In genomic region chr22:17767236-17768065, GRCh38 we compare ENCODE assay signal across 8 cellular contexts. TPM values are rescaled to one million over a fixed set of nuclear protein-coding genes. Genes with fewer than 3 reads are reported as not detected.
A peak's percentile ranks its signal among the peaks of the same experiment; 100 is the strongest.
DNase-seq lines count a peak whose midpoint lies in the region; ATAC-seq and TF ChIP-seq lines count a peak whose summit lies in the region.

No MANE protein-coding gene starts in this region.

- H4K20me1 ChIP-seq in Loucy (ENCODE audit: insufficient read depth, low read length, poor library complexity, severe bottlenecking) = peaks cover 63% of the 10 kb centered on the region

- H3K27me3 ChIP-seq in Loucy (ENCODE audit: insufficient read depth, low read length, poor library complexity, severe bottlenecking) (no peaks in the 10 kb centered on the region), ascending aorta (no peaks in the 10 kb centered on the region)

- peaks cover 97% of the 10 kb centered on the region for H3K79me2 ChIP-seq in Loucy (ENCODE audit: insufficient read depth, low read length)

- peaks cover 27% of the 10 kb centered on the region for H3K4me1 Mint-ChIP-seq in activated naive CD8-positive, alpha-beta T cell treated with anti-CD3 and anti-CD28 coated beads, Interleukin-2, amount 10 ng/mL, durations not matched to agents 7 days and 5 days

- intact Hi-C loops in ascending aorta (cut with DNase I) = no loop called here

- H3K36me3 ChIP-seq in Loucy (ENCODE audit: insufficient read depth, low read length) (no peaks in the 10 kb centered on the region), ascending aorta (no peaks in the 10 kb centered on the region)

- H3K4me2 ChIP-seq in Loucy (ENCODE audit: low read depth, low read length, poor library complexity, severe bottlenecking) = peak overlapping the region; percentile 65

- H3K27me3 Mint-ChIP-seq in activated naive CD8-positive, alpha-beta T cell treated with anti-CD3 and anti-CD28 coated beads, Interleukin-2, amount 10 ng/mL, durations not matched to agents 7 days and 5 days = peaks cover 10% of the 10 kb centered on the region

- H3K4me3 Mint-ChIP-seq in activated naive CD8-positive, alpha-beta T cell treated with anti-CD3 and anti-CD28 coated beads, Interleukin-2, amount 10 ng/mL, durations not matched to agents 7 days and 5 days = peak overlapping the region; percentile 77

- peaks cover 61% of the 10 kb centered on the region for H3K4me1 ChIP-seq in Loucy (ENCODE audit: insufficient read depth, low read length, poor library complexity, severe bottlenecking)
- H3K4me1 ChIP-seq in ascending aorta = no peaks in the 10 kb centered on the region

- peak; percentile 60 for ATAC-seq in GM21723 (IDR thresholded peaks at IDR 0.05; ENCODE audit: unreplicated experiment)
- ATAC-seq in activated naive CD8-positive, alpha-beta T cell treated with anti-CD3 and anti-CD28 coated beads, Interleukin-2, amount 10 ng/mL, durations not matched to agents 7 days and 5 days (ENCODE audit: low read depth) = peak; percentile 81

- H3K9me3 ChIP-seq in Loucy (ENCODE audit: insufficient read depth, low read depth, low read length) (no peaks in the 10 kb centered on the region), ascending aorta (no peaks in the 10 kb centered on the region)

- H3K9me2 ChIP-seq in Loucy (replicated peaks; ENCODE audit: low read depth, low read length) = no peaks in the 10 kb centered on the region

- POLR2A ChIA-PET in activated naive CD8-positive, alpha-beta T cell treated with anti-CD3 and anti-CD28 coated beads, Interleukin-2, amount 10 ng/mL, durations not matched to agents 7 days and 5 days (lab: Charles Lee) = interaction anchor here (1.4 to 1.6 kb wide), 3 partner anchors 10 to 14 kb away, joined by 3 to 7 read pairs (median 6); no protein-coding TSS in a partner anchor

- no peaks in the 10 kb centered on the region for H3F3A ChIP-seq in Loucy (ENCODE audit: low read depth)

- H3K9me3 Mint-ChIP-seq in activated naive CD8-positive, alpha-beta T cell treated with anti-CD3 and anti-CD28 coated beads, Interleukin-2, amount 10 ng/mL, durations not matched to agents 7 days and 5 days = no peaks in the 10 kb centered on the region

- H3K27ac Mint-ChIP-seq in activated naive CD8-positive, alpha-beta T cell treated with anti-CD3 and anti-CD28 coated beads, Interleukin-2, amount 10 ng/mL, durations not matched to agents 7 days and 5 days = peak overlapping the region; percentile 73

- H3K4me3 ChIP-seq in GM12864 (ENCODE audit: low read depth, low read length) (no peak overlapping the region; the same call in 1 of the 2 replicates), Loucy (ENCODE audit: low read length, poor library complexity, severe bottlenecking) (peak overlapping the region; percentile 47), ascending aorta (no peak overlapping the region)

- H3K36me3 Mint-ChIP-seq in activated naive CD8-positive, alpha-beta T cell treated with anti-CD3 and anti-CD28 coated beads, Interleukin-2, amount 10 ng/mL, durations not matched to agents 7 days and 5 days = no peaks in the 10 kb centered on the region

- DNase-seq in GM12864 (ENCODE audit: low read depth) = peak; percentile 74
- no peak for DNase-seq in activated naive CD8-positive, alpha-beta T cell treated with anti-CD3 and anti-CD28 coated beads, Interleukin-2, amount 10 ng/mL, durations not matched to agents 7 days and 5 days
- DNase-seq in 8988T = no peak
- no peak for DNase-seq in NCI-H2107 (lab: John Stamatoyannopoulos, UW)
- DNase-seq in ascending aorta (ENCODE audit: low spot score in 2 of 2) = no peak
- no peak for DNase-seq in epidermal melanocyte (ENCODE audit: insufficient read length, low spot score)

- H3K27ac ChIP-seq in ascending aorta = no peak overlapping the region

- no peak overlapping the region for H2AFZ ChIP-seq in Loucy (ENCODE audit: low read length)

- peak overlapping the region; percentile 40 for H3K9ac ChIP-seq in Loucy (ENCODE audit: low read depth, low read length, poor library complexity, severe bottlenecking)

- TF ChIP-seq CTCF in GM12864 (IDR thresholded peaks at IDR 0.05; ENCODE audit: low read depth, low read length, missing control alignments) (no peak), Loucy (conservative IDR thresholded peaks at IDR 0.05; ENCODE audit: low read length) (no peak), ascending aorta (IDR thresholded peaks at IDR 0.05) (no peak)

RNA-seq across cellular contexts. Expression of gene BID, which starts 6.8 kb away (rescaled TPM):
- 10 to 100 TPM; 33.6 to 35.6 TPM for total RNA-seq in activated naive CD8-positive, alpha-beta T cell treated with anti-CD3 and anti-CD28 coated beads, Interleukin-2, amount 10 ng/mL, durations not matched to agents 7 days and 5 days
- 37.5 TPM for total RNA-seq in ascending aorta
